In genomic region chr7:76069238-76069638, GRCh38 we compare ENCODE assay signal across 8 cellular contexts. TPM values are rescaled to one million over a fixed set of nuclear protein-coding genes. Genes with fewer than 3 reads are reported as not detected.
A peak's percentile ranks its signal among the peaks of the same experiment; 100 is the strongest.
DNase-seq lines count a peak whose midpoint lies in the region; ATAC-seq and TF ChIP-seq lines count a peak whose summit lies in the region.

No MANE protein-coding gene starts in this region.

- H3K4me3 Mint-ChIP-seq in progenitor cell of endocrine pancreas (ENCODE audit: low read depth): no peak overlapping the region

- H3K27ac Mint-ChIP-seq in progenitor cell of endocrine pancreas: no peak overlapping the region

- no peaks in the 10 kb centered on the region for H3K4me1 Mint-ChIP-seq in progenitor cell of endocrine pancreas (ENCODE audit: low read depth)

- H3K4me3 ChIP-seq in fibroblast of villous mesenchyme (ENCODE audit: low read depth, low read length): no peak overlapping the region

- ATAC-seq in Right ventricle myocardium inferior (peak; percentile 85), HG03045 (IDR thresholded peaks at IDR 0.05; ENCODE audit: unreplicated experiment) (no peak), HG03442 (IDR thresholded peaks at IDR 0.05; ENCODE audit: unreplicated experiment) (no peak)

- DNase-seq in Right ventricle myocardium inferior (ENCODE audit: missing footprints) (no peak), cardiac septum (ENCODE audit: low spot score) (no peak), SK-N-DZ (ENCODE audit: low spot score) (peak; percentile 29), fibroblast of villous mesenchyme (ENCODE audit: low read depth) (peak; percentile 96), pons (ENCODE audit: low spot score) (peak; percentile 46), progenitor cell of endocrine pancreas (ENCODE audit: low spot score, unreplicated experiment) (no peak)

- TF ChIP-seq CTCF in fibroblast of villous mesenchyme (IDR thresholded peaks at IDR 0.05; ENCODE audit: insufficient read depth, low read depth, low read length) (peak; percentile 65), progenitor cell of endocrine pancreas (IDR thresholded peaks at IDR 0.05; ENCODE audit: unreplicated experiment) (no peak)

- H3K36me3 Mint-ChIP-seq in progenitor cell of endocrine pancreas (ENCODE audit: insufficient read depth): peaks cover 11% of the 10 kb centered on the region

- no peaks in the 10 kb centered on the region for H3K27me3 Mint-ChIP-seq in progenitor cell of endocrine pancreas

- H3K9me3 Mint-ChIP-seq in progenitor cell of endocrine pancreas (ENCODE audit: low read depth): no peaks in the 10 kb centered on the region

- intact Hi-C loops in Right ventricle myocardium inferior (cut with DNase I): loop anchor here (2.0 kb wide), 1 partner anchor 20 kb away; the partner anchor contains the start of gene MDH2
- intact Hi-C loops in cardiac septum (cut with DNase I): no loop called here

RNA-seq across cellular contexts. Expression of gene MDH2, which starts 21.3 kb away (rescaled TPM):
- total RNA-seq in Right ventricle myocardium inferior (688 TPM), cardiac septum (376 TPM), fibroblast of villous mesenchyme (35.8 and 47.4 TPM in 2 replicates), progenitor cell of endocrine pancreas (119 and 122 TPM in 2 replicates)
- polyA plus RNA-seq in SK-N-DZ (2014; cell fraction: cytosol; rRNA removed): 87.2 and 104 TPM in 2 replicates
- polyA plus RNA-seq in SK-N-DZ (2014; cell fraction: nucleus; rRNA removed): 57.5 and 74.9 TPM in 2 replicates

RNA-seq across cellular contexts. Expression of gene STYXL1, which starts 21.4 kb away (rescaled TPM):
- total RNA-seq in Right ventricle myocardium inferior (21.6 TPM), cardiac septum (16.1 TPM), fibroblast of villous mesenchyme (31.2 and 35.4 TPM in 2 replicates), progenitor cell of endocrine pancreas (48.5 and 49.7 TPM in 2 replicates)
- 51.9 and 55.1 TPM in 2 replicates for polyA plus RNA-seq in SK-N-DZ (2014; cell fraction: cytosol; rRNA removed)
- 29.8 and 30.9 TPM in 2 replicates for polyA plus RNA-seq in SK-N-DZ (2014; cell fraction: nucleus; rRNA removed)

Comparison
In these comparisons a context has a peak if more than half of its experiments do, and no peak if none do; other contexts are left out.
1. DNase-seq: peak in SK-N-DZ (single experiment), fibroblast of villous mesenchyme (single experiment) and pons (single experiment); none in Right ventricle myocardium inferior (single experiment), cardiac septum (single experiment) and progenitor cell of endocrine pancreas (single experiment).